ENCODE assay signal across 8 cellular contexts in the genomic region with DNA sequence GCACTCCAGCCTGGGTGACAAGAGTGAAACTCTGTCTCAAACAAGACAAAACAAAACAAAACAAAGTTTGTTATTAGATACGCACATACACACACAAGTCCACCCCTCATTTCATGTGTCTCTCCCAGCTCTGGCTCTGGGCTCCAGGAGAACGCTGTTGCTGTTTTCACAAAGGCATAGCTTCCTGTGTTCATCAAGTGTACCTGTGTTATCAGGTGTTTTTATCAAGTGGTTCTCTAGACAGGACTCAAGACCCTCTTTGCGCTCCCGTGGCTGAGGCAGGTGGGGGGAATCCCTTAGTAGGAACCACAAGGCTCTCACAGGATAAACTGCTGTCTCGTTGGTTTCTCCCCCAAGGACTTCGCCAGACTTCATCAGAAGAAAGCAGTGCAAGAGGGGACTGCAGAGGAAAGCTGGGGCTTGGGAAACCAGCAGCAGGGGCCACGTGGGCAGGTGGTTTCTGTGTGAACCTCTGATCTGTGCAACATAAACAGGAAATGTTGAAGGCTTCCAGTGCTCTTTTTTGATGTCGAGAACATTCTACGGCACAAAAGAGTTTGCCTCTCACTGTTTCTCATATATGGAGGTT. TPM values are rescaled to one million over a fixed set of nuclear protein-coding genes. Genes with fewer than 3 reads are reported as not detected.
DNase-seq lines count a peak whose midpoint lies in the region; ATAC-seq and TF ChIP-seq lines count a peak whose summit lies in the region.

No MANE protein-coding gene starts in this region.

- intact Hi-C loops in activated T-helper 1 cell treated with anti-CD3 and anti-CD28 coated beads, Interleukin-12 subunit alpha, Interleukin-12 subunit beta, Interleukin-2, Interleukin-4 antibody, amounts not matched to agents 30 ng/mL and 10 ng/mL and 1 ng/mL, durations not matched to agents 14 hours and 24 hours and 36 hours (cut with micrococcal nuclease) = loop anchor here (1.0 to 10.0 kb wide), 7 partner anchors 8 to 1415 kb away; a partner anchor contains a TSS

- H3K27me3 Mint-ChIP-seq in activated T-helper 1 cell treated with anti-CD3 and anti-CD28 coated beads, Interleukin-12 subunit alpha, Interleukin-12 subunit beta, Interleukin-2, Interleukin-4 antibody, amounts not matched to agents 30 ng/mL and 10 ng/mL and 1 ng/mL, durations not matched to agents 14 hours and 24 hours and 36 hours (ENCODE audit: insufficient read depth) = no peaks in the 10 kb centered on the region
- H3K27me3 Mint-ChIP-seq in progenitor cell of endocrine pancreas = peaks cover 21% of the 10 kb centered on the region

- peaks cover 2% of the 10 kb centered on the region for H3K36me3 Mint-ChIP-seq in activated T-helper 1 cell treated with anti-CD3 and anti-CD28 coated beads, Interleukin-12 subunit alpha, Interleukin-12 subunit beta, Interleukin-2, Interleukin-4 antibody, amounts not matched to agents 30 ng/mL and 10 ng/mL and 1 ng/mL, durations not matched to agents 14 hours and 24 hours and 36 hours (ENCODE audit: low read depth)
- H3K36me3 Mint-ChIP-seq in progenitor cell of endocrine pancreas (ENCODE audit: insufficient read depth) = no peaks in the 10 kb centered on the region

- peak; percentile 72 for ATAC-seq in GM19328 (IDR thresholded peaks at IDR 0.05; ENCODE audit: unreplicated experiment)
- peak; percentile 35 for ATAC-seq in HG03575 (IDR thresholded peaks at IDR 0.05; ENCODE audit: extremely low read depth, insufficient number of reproducible peaks, low FRiP score, unreplicated experiment)
- no peak for ATAC-seq in HG03469 (IDR thresholded peaks at IDR 0.05; ENCODE audit: unreplicated experiment)
- ATAC-seq in HG02970 (IDR thresholded peaks at IDR 0.05; ENCODE audit: low FRiP score, unreplicated experiment) = no peak
- no peak for ATAC-seq in GM19324 (IDR thresholded peaks at IDR 0.05; ENCODE audit: low FRiP score, unreplicated experiment)

- H3K4me1 Mint-ChIP-seq in activated T-helper 1 cell treated with anti-CD3 and anti-CD28 coated beads, Interleukin-12 subunit alpha, Interleukin-12 subunit beta, Interleukin-2, Interleukin-4 antibody, amounts not matched to agents 30 ng/mL and 10 ng/mL and 1 ng/mL, durations not matched to agents 14 hours and 24 hours and 36 hours (ENCODE audit: low read depth) = peaks cover 76% of the 10 kb centered on the region
- H3K4me1 Mint-ChIP-seq in progenitor cell of endocrine pancreas (ENCODE audit: low read depth) = peaks cover 17% of the 10 kb centered on the region

- no peaks in the 10 kb centered on the region for H3K9me3 Mint-ChIP-seq in activated T-helper 1 cell treated with anti-CD3 and anti-CD28 coated beads, Interleukin-12 subunit alpha, Interleukin-12 subunit beta, Interleukin-2, Interleukin-4 antibody, amounts not matched to agents 30 ng/mL and 10 ng/mL and 1 ng/mL, durations not matched to agents 14 hours and 24 hours and 36 hours
- no peaks in the 10 kb centered on the region for H3K9me3 Mint-ChIP-seq in progenitor cell of endocrine pancreas (ENCODE audit: low read depth)

- peak overlapping the region; percentile 73 for H3K4me3 Mint-ChIP-seq in activated T-helper 1 cell treated with anti-CD3 and anti-CD28 coated beads, Interleukin-12 subunit alpha, Interleukin-12 subunit beta, Interleukin-2, Interleukin-4 antibody, amounts not matched to agents 30 ng/mL and 10 ng/mL and 1 ng/mL, durations not matched to agents 14 hours and 24 hours and 36 hours
- no peak overlapping the region for H3K4me3 Mint-ChIP-seq in progenitor cell of endocrine pancreas (ENCODE audit: low read depth)

- peak overlapping the region; percentile 92 for H3K27ac Mint-ChIP-seq in activated T-helper 1 cell treated with anti-CD3 and anti-CD28 coated beads, Interleukin-12 subunit alpha, Interleukin-12 subunit beta, Interleukin-2, Interleukin-4 antibody, amounts not matched to agents 30 ng/mL and 10 ng/mL and 1 ng/mL, durations not matched to agents 14 hours and 24 hours and 36 hours
- peak overlapping the region; percentile 78 for H3K27ac Mint-ChIP-seq in progenitor cell of endocrine pancreas

- DNase-seq in activated T-helper 1 cell treated with anti-CD3 and anti-CD28 coated beads, Interleukin-12 subunit alpha, Interleukin-12 subunit beta, Interleukin-2, Interleukin-4 antibody, amounts not matched to agents 30 ng/mL and 10 ng/mL and 1 ng/mL, durations not matched to agents 14 hours and 24 hours and 36 hours (ENCODE audit: low spot score) = peak; percentile 75
- DNase-seq in progenitor cell of endocrine pancreas (ENCODE audit: low spot score, unreplicated experiment) (no peak), NCI-H69 (lab: John Stamatoyannopoulos, UW) (no peak)

- TF ChIP-seq CTCF in progenitor cell of endocrine pancreas (IDR thresholded peaks at IDR 0.05; ENCODE audit: unreplicated experiment) = no peak

RNA-seq across cellular contexts. Expression of a gene that starts 6.9 kb away (rescaled TPM):
- 98.8 and 106 TPM in 2 replicates for total RNA-seq in activated T-helper 1 cell treated with anti-CD3 and anti-CD28 coated beads, Interleukin-12 subunit alpha, Interleukin-12 subunit beta, Interleukin-2, Interleukin-4 antibody, amounts not matched to agents 30 ng/mL and 10 ng/mL and 1 ng/mL, durations not matched to agents 14 hours and 24 hours and 36 hours
- 17.5 and 22.6 TPM in 2 replicates for total RNA-seq in progenitor cell of endocrine pancreas

RNA-seq across cellular contexts. Expression of a gene that starts 33.7 kb away (rescaled TPM):
- 3.4 and 4.0 TPM in 2 replicates for total RNA-seq in activated T-helper 1 cell treated with anti-CD3 and anti-CD28 coated beads, Interleukin-12 subunit alpha, Interleukin-12 subunit beta, Interleukin-2, Interleukin-4 antibody, amounts not matched to agents 30 ng/mL and 10 ng/mL and 1 ng/mL, durations not matched to agents 14 hours and 24 hours and 36 hours
- not detected in 2 replicates for total RNA-seq in progenitor cell of endocrine pancreas

Comparison
In these comparisons a context has a peak if more than half of its experiments do, and no peak if none do; other contexts are left out.
1. ATAC-seq: peak in GM19328 (single experiment) and HG03575 (single experiment); none in HG03469 (single experiment), HG02970 (single experiment) and GM19324 (single experiment).